In the genomic region with DNA sequence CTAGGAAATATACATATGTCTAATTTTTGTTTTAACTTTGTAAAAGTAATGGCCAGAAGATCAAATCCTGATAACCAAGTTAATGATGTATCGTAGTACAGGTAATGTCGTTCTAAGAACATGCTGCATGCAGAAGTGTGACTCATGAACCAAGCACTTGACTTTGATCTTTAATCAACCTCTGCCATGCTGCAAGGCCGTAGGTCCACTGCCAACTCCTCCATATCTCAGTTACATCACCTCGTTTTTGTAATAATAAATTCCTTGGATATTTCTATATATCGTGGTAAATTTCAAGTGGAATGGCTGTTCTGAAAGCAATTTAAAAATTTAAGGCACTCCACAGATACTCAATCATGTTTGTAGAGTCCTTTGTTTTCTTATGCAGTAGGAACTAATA, we compare ENCODE assay signal across 2 cellular contexts.
TF ChIP-seq lines count a peak whose summit lies in the region.

No MANE protein-coding gene starts in this region.

TF ChIP-seq in SK-N-SH treated with all-trans-retinoic acid at 6 μM for 48 hours, 23 proteins besides CTCF, POLR2A, EP300 and RAD21 (continued from another document):
- TF ChIP-seq, protein P1, sequence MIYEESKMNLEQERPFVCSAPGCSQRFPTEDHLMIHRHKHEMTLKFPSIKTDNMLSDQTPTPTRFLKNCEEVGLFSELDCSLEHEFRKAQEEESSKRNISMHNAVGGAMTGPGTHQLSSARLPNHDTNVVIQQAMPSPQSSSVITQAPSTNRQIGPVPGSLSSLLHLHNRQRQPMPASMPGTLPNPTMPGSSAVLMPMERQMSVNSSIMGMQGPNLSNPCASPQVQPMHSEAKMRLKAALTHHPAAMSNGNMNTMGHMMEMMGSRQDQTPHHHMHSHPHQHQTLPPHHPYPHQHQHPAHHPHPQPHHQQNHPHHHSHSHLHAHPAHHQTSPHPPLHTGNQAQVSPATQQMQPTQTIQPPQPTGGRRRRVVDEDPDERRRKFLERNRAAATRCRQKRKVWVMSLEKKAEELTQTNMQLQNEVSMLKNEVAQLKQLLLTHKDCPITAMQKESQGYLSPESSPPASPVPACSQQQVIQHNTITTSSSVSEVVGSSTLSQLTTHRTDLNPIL (CRISPR knock-in tag; IDR thresholded peaks at IDR 0.05; ENCODE audit: low read depth) = peak; percentile 52; the same call in 1 of the 2 replicates
- no peak for TF ChIP-seq TCF4 (CRISPR knock-in tag; IDR thresholded peaks at IDR 0.05; ENCODE audit: borderline replicate concordance)

TF ChIP-seq in SK-N-SH, 30 proteins besides CTCF, POLR2A, EP300 and RAD21 (continued from another document):
- TF ChIP-seq, protein P2, sequence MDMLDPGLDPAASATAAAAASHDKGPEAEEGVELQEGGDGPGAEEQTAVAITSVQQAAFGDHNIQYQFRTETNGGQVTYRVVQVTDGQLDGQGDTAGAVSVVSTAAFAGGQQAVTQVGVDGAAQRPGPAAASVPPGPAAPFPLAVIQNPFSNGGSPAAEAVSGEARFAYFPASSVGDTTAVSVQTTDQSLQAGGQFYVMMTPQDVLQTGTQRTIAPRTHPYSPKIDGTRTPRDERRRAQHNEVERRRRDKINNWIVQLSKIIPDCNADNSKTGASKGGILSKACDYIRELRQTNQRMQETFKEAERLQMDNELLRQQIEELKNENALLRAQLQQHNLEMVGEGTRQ (IDR thresholded peaks at IDR 0.05; ENCODE audit: borderline replicate concordance, low read depth, low read length) = no peak
- TF ChIP-seq FOSL2 (IDR thresholded peaks at IDR 0.05; ENCODE audit: borderline replicate concordance, low read depth) = no peak
- TF ChIP-seq MXI1 (IDR thresholded peaks at IDR 0.05; ENCODE audit: low read depth, low read length) = no peak
- TF ChIP-seq, protein P3, sequence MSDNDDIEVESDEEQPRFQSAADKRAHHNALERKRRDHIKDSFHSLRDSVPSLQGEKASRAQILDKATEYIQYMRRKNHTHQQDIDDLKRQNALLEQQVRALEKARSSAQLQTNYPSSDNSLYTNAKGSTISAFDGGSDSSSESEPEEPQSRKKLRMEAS (IDR thresholded peaks at IDR 0.05; ENCODE audit: low read depth) = no peak
- no peak for TF ChIP-seq RCOR1 (IDR thresholded peaks at IDR 0.05; ENCODE audit: low read length)
- TF ChIP-seq RXRA (IDR thresholded peaks at IDR 0.05; ENCODE audit: borderline replicate concordance, low read depth) = no peak
TF ChIP-seq in SK-N-SH: peak in this region for 0.
